ENCODE assay signal across 19 cellular contexts in genomic region chr13:113317031-113317430, GRCh38.
"Had no signal": no experiment of that assay in that cellular context is flagged by ENCODE, and none has a peak within 500 bp of the region (broad histone marks: within the 10 kb centered on the region; RNA-seq: fewer than 3 reads in every experiment).

No MANE protein-coding gene starts in this region.

- ATAC-seq: SK-N-SH treated with all-trans-retinoic acid at 6 μM for 48 hours had no signal

- DNase-seq: IMR-90, Karpas-422, KG1, MM.1S, NCI-H1092 treated with DMSO at 0.1 percent for 48 hours, NCI-H1436, NCI-H187, NCI-H2029, NCI-H2081 treated with DMSO at 0.1 percent for 48 hours, NCI-H2171, NCI-H226, NCI-H446, NCI-H510A, NCI-H524 treated with DMSO at 0.1 percent for 48 hours, NCI-H69, NCI-H774, RPMI8226, SHP77 had no signal
